In the genomic region with DNA sequence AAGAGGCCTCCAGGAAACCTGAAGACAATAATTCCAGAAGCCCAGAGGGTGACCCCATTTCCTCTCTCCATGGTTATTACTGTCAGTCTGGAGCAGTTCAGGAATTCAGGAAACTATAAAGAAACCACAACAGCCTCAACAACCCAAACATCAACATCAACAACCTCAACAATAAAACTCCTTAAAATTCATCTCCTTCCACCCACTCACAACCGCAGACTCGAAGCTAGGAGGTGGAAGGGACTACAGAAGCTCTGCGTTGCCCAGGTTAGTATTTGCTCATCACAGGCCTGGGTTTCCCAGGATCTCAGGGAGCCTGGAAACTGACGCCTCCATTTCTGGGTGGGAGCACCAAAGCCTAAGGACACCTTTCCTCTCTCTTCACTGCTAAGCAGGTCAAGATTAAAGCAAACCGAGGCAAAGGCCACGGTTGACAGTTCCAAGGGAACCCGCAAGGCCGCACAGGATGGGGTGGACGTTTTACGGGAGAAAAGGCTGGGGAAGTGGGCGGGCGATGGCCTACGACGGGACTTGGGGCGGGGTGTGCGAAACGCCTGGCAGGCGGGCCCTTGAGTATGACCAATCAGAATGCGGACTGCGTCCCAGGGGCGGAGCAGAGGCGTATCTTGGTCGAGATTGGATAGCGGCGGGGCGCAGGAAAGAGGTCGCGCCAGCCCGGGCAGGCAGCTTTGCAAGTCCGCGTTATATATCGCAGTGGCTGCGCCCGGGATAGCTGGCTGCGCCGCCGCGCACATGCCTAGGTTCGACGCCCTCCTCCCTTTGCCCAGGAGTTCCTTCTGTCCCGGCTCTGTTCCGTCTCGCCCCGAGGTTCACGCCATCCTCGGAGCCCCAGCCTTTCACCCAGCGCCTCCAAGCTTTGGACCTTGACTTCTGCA, we compare ENCODE assay signal across 8 cellular contexts. TPM values are rescaled to one million over a fixed set of nuclear protein-coding genes. Genes with fewer than 3 reads are reported as not detected.
DNase-seq lines count a peak whose midpoint lies in the region; ATAC-seq and TF ChIP-seq lines count a peak whose summit lies in the region.

ELOVL3 (plus strand) TSS at position 654 of the 896 bp plus-strand sequence. CDS start 250 bp downstream, outside the sequence.

- H3F3A ChIP-seq in GM23248 (ENCODE audit: insufficient read depth): peaks cover 14% of the 10 kb centered on the region

- H3K36me3 ChIP-seq in GM23248 (ENCODE audit: low read depth) (no peaks in the 10 kb centered on the region), ascending aorta (no peaks in the 10 kb centered on the region), psoas muscle (ENCODE audit: insufficient read depth in 1 of 2, low read depth in 1 of 2) (no peaks in the 10 kb centered on the region)

- H3K4me1 ChIP-seq in GM23248 (ENCODE audit: insufficient read depth) (peaks cover 16% of the 10 kb centered on the region), ascending aorta (peaks cover 10 to 21% of the 10 kb centered on the region in 2 donors), psoas muscle (peaks cover 22% of the 10 kb centered on the region)

- peak within 1 kb of the TSS; percentile 95 for H2AFZ ChIP-seq in GM23248

- in situ Hi-C loops in GM23248 (cut with MboI): loop anchor here (5.0 kb wide), 1 partner anchor 121 kb away; no protein-coding TSS in a partner anchor

- peak; percentile 94 for DNase-seq in DMS53 (lab: John Stamatoyannopoulos, UW)
- peak; percentile 97 for DNase-seq in GM23248
- peak; percentile 76 for DNase-seq in LoVo (ENCODE audit: low spot score)
- DNase-seq in T-helper 2 cell: peak; percentile 68 to 94 (median 79)
- DNase-seq in ascending aorta (ENCODE audit: low spot score in 2 of 2): peak; percentile 72 to 94
- peak; percentile 96 for DNase-seq in left ventricle myocardium superior
- DNase-seq in psoas muscle: peak; percentile 95 to 97
- peak; percentile 93 for DNase-seq in ureter (ENCODE audit: low spot score)

- H4K20me1 ChIP-seq in GM23248 (ENCODE audit: insufficient read depth): no peaks in the 10 kb centered on the region

- ATAC-seq in left ventricle myocardium superior (peak; percentile 96), psoas muscle (peak; percentile 91 to 95 (median 93))

- peak within 1 kb of the TSS; percentile 74 for H3K9ac ChIP-seq in GM23248

- H3K4me2 ChIP-seq in GM23248 (ENCODE audit: unreplicated experiment): peak within 1 kb of the TSS; percentile 80

- no peak for TF ChIP-seq CTCF in ascending aorta (IDR thresholded peaks at IDR 0.05)
- no peak for TF ChIP-seq CTCF in psoas muscle (IDR thresholded peaks at IDR 0.05)

- no peaks in the 10 kb centered on the region for H3K9me2 ChIP-seq in GM23248 (ENCODE audit: insufficient read depth)

- WGBS in GM23248 (ENCODE audit: low coverage in 1 of 2, low lambda C conversion rate in 2 of 2, missing lambda C conversion rate in 2 of 2), 2 experiments: 3% methylated on average over 35 to 44 of the region's 47 CpGs
- 3 to 5% (median 4%) methylated on average over 39 to 47 of the region's 47 CpGs for WGBS in psoas muscle, 3 donors

- H3K4me3 ChIP-seq in GM23248 (peak within 1 kb of the TSS; percentile 60), ascending aorta (peak within 1 kb of the TSS; percentile 34 to 53), psoas muscle (peak within 1 kb of the TSS; percentile 59)

- no peaks in the 10 kb centered on the region for H3K79me2 ChIP-seq in GM23248 (ENCODE audit: insufficient read depth)

- H3K27me3 ChIP-seq in GM23248 (replicated peaks; ENCODE audit: insufficient read depth): no peaks in the 10 kb centered on the region; the same call in 1 of the 2 replicates
- H3K27me3 ChIP-seq in ascending aorta: peaks cover 9% of the 10 kb centered on the region
- H3K27me3 ChIP-seq in psoas muscle (ENCODE audit: insufficient read depth in 3 of 3, low read length in 2 of 3): no peaks in the 10 kb centered on the region

- peak within 1 kb of the TSS; percentile 82 for H3K27ac ChIP-seq in GM23248
- H3K27ac ChIP-seq in ascending aorta: peak within 1 kb of the TSS; percentile 39 to 70
- H3K27ac ChIP-seq in psoas muscle: peak within 1 kb of the TSS; percentile 75

- no peaks in the 10 kb centered on the region for H3K9me3 ChIP-seq in GM23248 (ENCODE audit: low read depth)
- H3K9me3 ChIP-seq in ascending aorta: no peaks in the 10 kb centered on the region
- no peaks in the 10 kb centered on the region for H3K9me3 ChIP-seq in psoas muscle

- intact Hi-C loops in ascending aorta (cut with DNase I) (loop anchor here (2.0 to 10.0 kb wide), 2 partner anchors 277 to 359 kb away; partner anchors contain the start of genes ACTR1A and SUFU), left ventricle myocardium superior (cut with micrococcal nuclease) (loop anchor here (5.0 kb wide), 1 partner anchor 126 kb away; no protein-coding TSS in a partner anchor), psoas muscle (cut with DNase I) (loop anchor here (2.0 to 10.0 kb wide), 2 partner anchors 51 to 55 kb away; no protein-coding TSS in a partner anchor)

RNA-seq across cellular contexts. Expression of gene ELOVL3, which starts in this region (rescaled TPM):
- 1.9 TPM in 1 of 2 replicates, not detected in the other for total RNA-seq in GM23248 (2014; rRNA removed; shearing (Covaris generic))
- 1.4 and 1.9 TPM in 2 replicates for polyA plus RNA-seq in GM23248 (2016; fragmentation: Nextera tagmentation; extraction: Ambion mirVana)
- total RNA-seq in ascending aorta: not detected
- total RNA-seq in left ventricle myocardium superior: not detected
- under 1 TPM in 3 of 4 donors, not detected in 1; 0.25 to 0.54 (median 0.26) TPM for total RNA-seq in psoas muscle
- under 1 TPM; 0.17 to 0.32 (median 0.26) TPM for polyA plus RNA-seq in psoas muscle
- 0.47 TPM for total RNA-seq in ureter

Comparison
In these comparisons a context has a peak if more than half of its experiments do, and no peak if none do; other contexts are left out.
1. Peak in every context shown above with its lines: DNase-seq, ATAC-seq, H3K4me3 ChIP-seq and H3K27ac ChIP-seq.
2. Peak in DNase-seq, H3K4me3 ChIP-seq and H3K27ac ChIP-seq in ascending aorta; RNA of the gene not detected or under 1 TPM.
3. Peak in DNase-seq and ATAC-seq in left ventricle myocardium superior; RNA of the gene not detected or under 1 TPM.
4. Peak in DNase-seq, ATAC-seq, H3K4me3 ChIP-seq and H3K27ac ChIP-seq in psoas muscle; RNA of the gene not detected or under 1 TPM.
5. Peak in DNase-seq in ureter; RNA of the gene not detected or under 1 TPM.